9 cellular contexts compared by ENCODE assay signal in the genomic region with DNA sequence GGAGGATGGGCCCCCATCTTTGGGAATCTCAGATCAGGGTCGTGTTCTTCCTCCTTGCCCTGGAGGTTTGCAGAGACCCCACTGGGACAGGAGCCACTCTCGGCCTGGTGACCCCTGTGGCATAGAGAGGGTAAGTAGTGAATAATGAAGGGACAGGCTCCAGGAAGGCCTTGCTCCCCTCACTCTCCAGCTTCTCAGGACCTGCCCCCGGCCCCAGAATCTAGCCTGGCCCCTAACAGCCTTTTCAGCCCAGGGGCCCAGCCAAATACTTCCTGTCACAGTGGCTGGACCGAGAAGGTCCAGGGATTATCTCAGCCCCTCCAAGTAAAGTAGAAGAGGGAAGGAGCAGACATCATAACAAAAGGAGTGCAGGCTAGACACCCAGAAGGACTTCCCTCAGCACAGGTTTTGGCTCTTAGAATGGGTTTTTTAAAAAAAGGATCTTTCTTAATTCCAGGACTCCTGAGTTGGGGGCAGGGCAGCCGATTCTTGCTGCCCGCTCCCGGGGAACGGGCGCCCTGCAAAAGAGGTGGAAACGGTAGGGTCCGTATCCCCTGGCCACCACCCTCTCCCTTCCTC. TPM values are rescaled to one million over a fixed set of nuclear protein-coding genes. Genes with fewer than 3 reads are reported as not detected.
DNase-seq lines count a peak whose midpoint lies in the region; ATAC-seq, FAIRE-seq and TF ChIP-seq lines count a peak whose summit lies in the region.
"Had no signal": no experiment of that assay in that cellular context is flagged by ENCODE, and none has a peak within 500 bp of the region (broad histone marks: within the 10 kb centered on the region; RNA-seq: fewer than 3 reads in every experiment).

No MANE protein-coding gene starts in this region.

- FAIRE-seq in GM12878 (lab: Jason Lieb, UNC) (no peak), keratinocyte (lab: Jason Lieb, UNC) (no peak)

- 54% methylated on average over 11 of the region's 11 CpGs for WGBS in GM12878 (ENCODE audit: insufficient coverage, insufficient replicate concordance, low lambda C conversion rate, missing lambda C conversion rate)
- 25% methylated on average over 11 of the region's 11 CpGs for WGBS in testis, 2 donors

- RAD21 ChIA-PET in GM12878 (lab: Charles Lee; ENCODE audit: unreplicated experiment) = interaction anchor here (1.9 to 2.6 kb wide), 2 partner anchors 121 kb away, joined by 12 to 15 read pairs; no protein-coding TSS in a partner anchor

- H3K9me3 Mint-ChIP-seq in activated CD4-positive, alpha-beta T cell treated with anti-CD3 and anti-CD28 coated beads, Interleukin-2, amount 10 ng/mL, durations not matched to agents 24 days and 14 days = no peaks in the 10 kb centered on the region

- no peak for TF ChIP-seq EP300 in GM12878 (IDR thresholded peaks at IDR 0.05; ENCODE audit: borderline replicate concordance in 1 of 2, control insufficient read depth in 1 of 2, low read depth in 2 of 2, low read length in 2 of 2)

- H3K4me1 ChIP-seq in GM12878 (ENCODE audit: control insufficient read depth, insufficient read depth, low read length) (peaks cover 13% of the 10 kb centered on the region), keratinocyte (ENCODE audit: control insufficient read depth, extremely low read depth, insufficient read depth, low read length) (no peaks in the 10 kb centered on the region), testis (peaks cover 42% of the 10 kb centered on the region)

- SMC1A ChIA-PET in GM12878 (lab: Charles Lee; ENCODE audit: uncharacterized antibody, unreplicated experiment) = interaction anchor here (1.4 to 1.8 kb wide), 2 partner anchors 85 to 121 kb away, joined by 3 to 4 read pairs; no protein-coding TSS in a partner anchor

- no peak overlapping the region for H3K9ac ChIP-seq in GM12878 (ENCODE audit: control insufficient read depth, insufficient read depth, low read length)
- no peak overlapping the region for H3K9ac ChIP-seq in keratinocyte (ENCODE audit: control insufficient read depth, extremely low read depth, insufficient read depth, low read length)

- no peaks in the 10 kb centered on the region for H4K20me1 ChIP-seq in GM12878 (ENCODE audit: control insufficient read depth, insufficient read depth)
- H4K20me1 ChIP-seq in keratinocyte (ENCODE audit: control insufficient read depth, extremely low read depth, insufficient read depth, low read length) = no peaks in the 10 kb centered on the region

- H3K36me3 Mint-ChIP-seq in activated CD4-positive, alpha-beta T cell treated with anti-CD3 and anti-CD28 coated beads, Interleukin-2, amount 10 ng/mL, durations not matched to agents 24 days and 14 days (ENCODE audit: low read depth) = no peaks in the 10 kb centered on the region

- H3K27me3 ChIP-seq in GM12878 (replicated peaks in 1 of 2; ENCODE audit: control insufficient read depth in 2 of 2, insufficient read depth in 2 of 2, low read length in 1 of 2) (peaks cover 2 to 8% of the 10 kb centered on the region in 2 experiments; a peak in 3 of 4 replicates), keratinocyte (ENCODE audit: control insufficient read depth, extremely low read depth, insufficient read depth, low read length) (peaks cover 51% of the 10 kb centered on the region), testis (no peaks in the 10 kb centered on the region)

- H3K36me3 ChIP-seq in GM12878 (ENCODE audit: control insufficient read depth in 2 of 2, insufficient read depth in 2 of 2, low read length in 1 of 2) (no peaks in the 10 kb centered on the region), keratinocyte (ENCODE audit: control insufficient read depth in 2 of 2, extremely low read depth in 1 of 2, insufficient read depth in 2 of 2, low read length in 2 of 2) (no peaks in the 10 kb centered on the region), testis (ENCODE audit: low read depth, missing control alignments) (no peaks in the 10 kb centered on the region)

- H2AFZ ChIP-seq in GM12878 (ENCODE audit: control insufficient read depth, low read depth, low read length) (no peak overlapping the region), keratinocyte (ENCODE audit: control insufficient read depth, low read length) (peak overlapping the region; percentile 51)

- in situ Hi-C loops in GM12878 (cut with MboI) = loop anchor here (5.0 kb wide), 3 partner anchors 122 to 422 kb away; partner anchors contain the start of genes DLX3 and KAT7

- H3K4me3 Mint-ChIP-seq in activated CD4-positive, alpha-beta T cell treated with anti-CD3 and anti-CD28 coated beads, Interleukin-2, amount 10 ng/mL, durations not matched to agents 24 days and 14 days = peak overlapping the region; percentile 71

- DNase-seq in activated CD4-positive, alpha-beta T cell treated with anti-CD3 and anti-CD28 coated beads, Interleukin-2, amount 10 ng/mL, durations not matched to agents 24 days and 14 days = no peak
- no peak for DNase-seq in activated CD4-positive, alpha-beta T cell treated with anti-CD3 and anti-CD28 coated beads, Interleukin-2, amount 50 U/mL, for 1 hour
- DNase-seq in GM12878 (ENCODE audit: low read depth, low spot score) = no peak
- no peak for DNase-seq in keratinocyte (ENCODE audit: low read depth, low spot score)
- no peak for DNase-seq in testis
- DNase-seq in AG20443 (ENCODE audit: low spot score) = no peak
- no peak for DNase-seq in activated CD4-positive, CD25-positive, alpha-beta regulatory T cell treated with anti-CD3 and anti-CD28 coated beads, Interleukin-2, amount 50 U/mL, for 72 hours
- DNase-seq in iPS-NIHi7 (ENCODE audit: extremely low spot score) = no peak
- DNase-seq: kidney glomerular epithelial cell had no signal

- peaks cover 17% of the 10 kb centered on the region for H3K4me1 Mint-ChIP-seq in activated CD4-positive, alpha-beta T cell treated with anti-CD3 and anti-CD28 coated beads, Interleukin-2, amount 10 ng/mL, durations not matched to agents 24 days and 14 days

- H3K4me3 ChIP-seq in GM12878 (peak overlapping the region; percentile 62; the same call in 1 of the 2 replicates), keratinocyte (ENCODE audit: control insufficient read depth in 2 of 3, extremely low read depth in 1 of 3, insufficient read depth in 2 of 3, low read depth in 1 of 3, low read length in 3 of 3) (peak overlapping the region; percentile 20 to 42 (median 20)), testis (peak overlapping the region; percentile 63 to 76)

- POLR2A ChIA-PET in GM12878 (lab: Charles Lee) = interaction anchor here (1.6 kb wide), 1 partner anchor 121 kb away, joined by 7 read pairs; no protein-coding TSS in a partner anchor

- H3K9me3 ChIP-seq in GM12878 (replicated peaks; ENCODE audit: control insufficient read depth, insufficient read depth, low read length) (no peaks in the 10 kb centered on the region), keratinocyte (ENCODE audit: control insufficient read depth, low read depth, low read length) (no peaks in the 10 kb centered on the region), testis (no peaks in the 10 kb centered on the region)

- TF ChIP-seq CTCF in GM12878 (IDR thresholded peaks at IDR 0.05 in 2 of 3, conservative IDR thresholded peaks at IDR 0.05 in 1 of 3; ENCODE audit: control insufficient read depth in 2 of 3, extremely low read depth in 1 of 3, insufficient read depth in 1 of 3, low read depth in 3 of 3, low read length in 3 of 3) = no peak
- TF ChIP-seq CTCF in keratinocyte (optimal IDR thresholded peaks at IDR 0.05 in 1 of 3, IDR thresholded peaks at IDR 0.05 in 1 of 3, conservative IDR thresholded peaks at IDR 0.05 in 1 of 3; ENCODE audit: extremely low read depth in 1 of 3, insufficient read depth in 2 of 3, low read length in 3 of 3) = no peak
- no peak for TF ChIP-seq CTCF in testis (IDR thresholded peaks at IDR 0.05)

- no peak overlapping the region for H3K27ac Mint-ChIP-seq in activated CD4-positive, alpha-beta T cell treated with anti-CD3 and anti-CD28 coated beads, Interleukin-2, amount 10 ng/mL, durations not matched to agents 24 days and 14 days

- CTCF ChIA-PET in GM12878 (lab: Yijun Ruan, JAX) = interaction anchor here (0.7 to 17.8 kb wide), 8 partner anchors 17 to 204 kb away, joined by 3 to 483 read pairs (median 3); partner anchors contain the start of gene SLC35B1

- peak overlapping the region; percentile 86 for H3K4me2 ChIP-seq in GM12878 (ENCODE audit: control insufficient read depth, insufficient read depth)
- H3K4me2 ChIP-seq in keratinocyte (ENCODE audit: control insufficient read depth, extremely low read depth, insufficient read depth, low read depth, low read length) = peak overlapping the region; percentile 88

- dilution Hi-C loops in keratinocyte (cut with MboI; ENCODE audit: extremely low pct_ligation_motif_present, low sequenced_read_pairs) = no loop called here

- H3K27me3 Mint-ChIP-seq in activated CD4-positive, alpha-beta T cell treated with anti-CD3 and anti-CD28 coated beads, Interleukin-2, amount 10 ng/mL, durations not matched to agents 24 days and 14 days = peaks cover 63% of the 10 kb centered on the region

- no peak for TF ChIP-seq POLR2A in GM12878 (IDR thresholded peaks at IDR 0.05; ENCODE audit: low read depth, low read length)
- TF ChIP-seq POLR2A in testis (IDR thresholded peaks at IDR 0.05) = no peak

- no peaks in the 10 kb centered on the region for H3K9me1 ChIP-seq in keratinocyte (ENCODE audit: control insufficient read depth, extremely low read depth, insufficient read depth, low read length)

- no peak for TF ChIP-seq RAD21 in GM12878 (IDR thresholded peaks at IDR 0.05; ENCODE audit: insufficient read depth, low read depth, low read length)

- ATAC-seq in GM12878 = no peak

- no TSS peak for BruUV-seq in GM12878 (replicated peaks; lab: Mats Ljungman, UMichigan)

- intact Hi-C loops in activated CD4-positive, alpha-beta T cell treated with anti-CD3 and anti-CD28 coated beads, Interleukin-2, amount 10 ng/mL, durations not matched to agents 24 days and 14 days (cut with micrococcal nuclease) = loop anchor here (1.0 to 5.0 kb wide), 2 partner anchors 102 to 120 kb away; partner anchors contain the start of gene SPOP
- intact Hi-C loops in GM12878 (cut with micrococcal nuclease; ENCODE audit: unreplicated experiment) = no loop called here
- intact Hi-C loops in testis (cut with DNase I; ENCODE audit: low total_unique reads) = loop anchor here (5.0 to 10.0 kb wide), 2 partner anchors 117 to 200 kb away; no protein-coding TSS in a partner anchor

- H3K79me2 ChIP-seq in GM12878 (ENCODE audit: control insufficient read depth, insufficient read depth, low read length) (no peaks in the 10 kb centered on the region), keratinocyte (ENCODE audit: control insufficient read depth, insufficient read depth, low read length) (no peaks in the 10 kb centered on the region)

- H3K27ac ChIP-seq in GM12878 (ENCODE audit: control insufficient read depth, insufficient read depth) (no peak overlapping the region), keratinocyte (ENCODE audit: control insufficient read depth, insufficient read depth, low read length) (no peak overlapping the region), testis (peak overlapping the region; percentile 21 to 84)

RNA-seq across cellular contexts. Expression of gene NXPH3, which starts 0.6 kb away (rescaled TPM):
- not detected in 2 replicates for total RNA-seq in activated CD4-positive, alpha-beta T cell treated with anti-CD3 and anti-CD28 coated beads, Interleukin-2, amount 10 ng/mL, durations not matched to agents 24 days and 14 days
- 1.8 and 3.5 TPM in 2 replicates for total RNA-seq in GM12878 (2013; cell fraction: nucleolus; rRNA removed)
- total RNA-seq in GM12878 (2014; rRNA removed) (under 0.01 and 0.34 TPM in 2 replicates), GM12878 (2014; rRNA removed; fragmentation: Illumina TruSeq; extraction: Trizol) (0.05 and 0.13 TPM in 2 replicates), GM12878 (2021) (0.11 and 0.13 TPM in 2 replicates), testis (1 to 10 TPM; 4.1 to 5.6 TPM)
- polyA plus RNA-seq in GM12878 (2011; ENCODE audit: low read depth) = 0.33 TPM
- polyA plus RNA-seq in GM12878 (2011; rRNA removed) (0.17 and 0.35 TPM in 2 replicates), GM12878 (2014; fragmentation: Illumina TruSeq; extraction: Trizol) (0.10 and 0.12 TPM in 2 replicates), GM12878 (2014; fragmentation: Nextera tagmentation; extraction: Ambion mirVana) (not detected), GM12878 (2014; rRNA removed) (0.09 and 0.19 TPM in 2 replicates), GM12878 (2016; fragmentation: Nextera tagmentation; extraction: Ambion mirVana) (under 1 TPM; 0.08 to 0.12 TPM), keratinocyte (0.08 to 0.16 TPM (median 0.12 TPM) in 3 replicates), testis (ENCODE audit: insufficient read depth, low read depth, low replicate concordance) (5.8 TPM)
- polyA plus RNA-seq in GM12878 (2011; cell fraction: cytosol; rRNA removed) = 0.27 and 0.37 TPM in 2 replicates
- 0.28 and 0.42 TPM in 2 replicates for polyA plus RNA-seq in GM12878 (2011; cell fraction: nucleus; rRNA removed)
- 0.34 and 0.45 TPM in 2 replicates for polyA plus RNA-seq in GM12878 (2012)
- polyA minus RNA-seq in GM12878 (2011; rRNA and poly(A)+ RNA removed) = 0.29 and 0.31 TPM in 2 replicates
- not detected in 2 replicates for polyA minus RNA-seq in GM12878 (2011; cell fraction: cytosol; rRNA and poly(A)+ RNA removed)
- polyA minus RNA-seq in GM12878 (2011; cell fraction: nucleus; rRNA and poly(A)+ RNA removed) = 0.12 and 0.67 TPM in 2 replicates
- not detected for polyA plus RNA-seq in keratinocyte (2011; ENCODE audit: low read depth)
- 0.05 and 0.14 TPM in 2 replicates for polyA plus RNA-seq in keratinocyte (2011; cell fraction: cytosol; rRNA removed)
- 0.11 and 0.13 TPM in 2 replicates for polyA plus RNA-seq in keratinocyte (2011; cell fraction: nucleus; rRNA removed)
- 0.08 and 0.14 TPM in 2 replicates for polyA plus RNA-seq in keratinocyte (2012; ENCODE audit: low replicate concordance)
- polyA minus RNA-seq in keratinocyte = 0.03 to 0.69 TPM (median 0.35 TPM) in 3 replicates
- polyA minus RNA-seq in keratinocyte (2011; cell fraction: cytosol; rRNA and poly(A)+ RNA removed) = not detected
- polyA minus RNA-seq in keratinocyte (2011; cell fraction: nucleus; rRNA and poly(A)+ RNA removed) = not detected in 2 replicates

Comparison
In these comparisons a context has a peak if more than half of its experiments do, and no peak if none do; other contexts are left out.
1. H3K27ac ChIP-seq: peak in testis (2 of 2); none in GM12878 (single experiment) and keratinocyte (single experiment).
2. Peak in every context shown above with its lines, with median percentiles within 50 percentile points of each other: H3K4me3 ChIP-seq.